Comparison of ENCODE assay signal across 32 cellular contexts in the genomic region with DNA sequence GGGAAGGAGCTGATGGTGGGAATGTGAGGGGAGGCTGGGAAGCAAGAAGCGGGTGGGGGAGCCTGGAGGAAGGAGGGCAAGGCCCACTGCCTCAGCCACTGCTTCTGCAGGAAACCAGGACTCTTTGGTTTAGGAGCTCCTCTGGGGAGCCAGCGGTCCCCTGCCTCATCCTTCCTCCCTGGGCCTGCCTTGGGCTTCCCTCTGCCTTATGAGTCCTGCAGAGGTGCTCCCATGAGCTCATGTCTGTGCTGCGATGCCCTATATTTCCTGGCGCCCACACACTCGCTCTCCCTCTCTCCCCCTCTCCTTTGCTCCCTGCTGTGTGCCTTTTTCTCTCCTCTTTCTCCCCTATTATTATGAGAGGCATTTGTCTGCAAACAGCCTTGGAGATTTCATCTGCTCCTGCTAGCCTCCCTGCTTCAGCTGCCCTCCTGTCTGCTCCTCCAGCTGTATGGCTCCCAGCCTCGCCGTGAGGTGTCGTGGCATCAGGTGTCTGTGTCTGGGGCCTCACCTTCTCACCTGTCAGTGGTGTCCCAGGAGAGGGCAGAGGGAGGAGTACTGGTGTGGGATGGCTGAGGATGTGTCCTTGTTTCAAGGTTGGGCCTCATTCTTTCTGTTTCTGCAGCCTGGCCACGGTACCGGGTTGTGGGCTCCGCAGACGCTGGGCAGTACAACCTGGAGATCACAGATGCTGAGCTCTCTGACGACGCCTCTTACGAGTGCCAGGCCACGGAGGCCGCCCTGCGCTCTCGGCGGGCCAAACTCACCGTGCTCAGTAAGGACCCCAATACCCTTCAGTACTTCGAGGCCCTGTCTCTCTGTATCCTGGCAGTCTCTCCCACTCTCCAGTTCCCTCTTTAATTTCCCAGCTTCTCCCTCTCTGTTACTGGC.
DNase-seq lines count a peak whose midpoint lies in the region; ATAC-seq, FAIRE-seq and TF ChIP-seq lines count a peak whose summit lies in the region.
"Had no signal": no experiment of that assay in that cellular context is flagged by ENCODE, and none has a peak within 500 bp of the region (broad histone marks: within the 10 kb centered on the region; RNA-seq: fewer than 3 reads in every experiment).

No MANE protein-coding gene starts in this region.

- H3K4me2 ChIP-seq in K562 (ENCODE audit: insufficient read depth, low read length), result no peak overlapping the region
- H3K4me2 ChIP-seq: hepatocyte had no signal

- H3K9me1 ChIP-seq in K562 (ENCODE audit: control insufficient read depth, insufficient read depth, low read length), result no peaks in the 10 kb centered on the region

- H3K4me1 Mint-ChIP-seq in nephron progenitor cell, result peaks cover 61% of the 10 kb centered on the region
- no peaks in the 10 kb centered on the region for H3K4me1 Mint-ChIP-seq in activated CD4-positive, alpha-beta T cell treated with anti-CD3 and anti-CD28 coated beads, Interleukin-2, amount 10 ng/mL, durations not matched to agents 24 days and 14 days
- H3K4me1 Mint-ChIP-seq: CD8-positive, alpha-beta memory T cell had no signal

- no peak for TF ChIP-seq RAD21 in K562 (CRISPR knock-in tag; conservative IDR thresholded peaks at IDR 0.05 in 1 of 2, IDR thresholded peaks at IDR 0.05 in 1 of 2)

- no TSS peak for BruUV-seq in A673 (replicated peaks; lab: Mats Ljungman, UMichigan)
- BruUV-seq in K562 (replicated peaks; lab: Mats Ljungman, UMichigan), result no TSS peak

- TF ChIP-seq CTCF in A673 (conservative IDR thresholded peaks at IDR 0.05; ENCODE audit: low read depth, low read length) (no peak), K562 (IDR thresholded peaks at IDR 0.05 in 2 of 3, conservative IDR thresholded peaks at IDR 0.05 in 1 of 3; ENCODE audit: insufficient read depth in 2 of 3, low read depth in 1 of 3, low read length in 3 of 3) (no peak), nephron progenitor cell (IDR thresholded peaks at IDR 0.05) (no peak)

- no peak overlapping the region for H2AFZ ChIP-seq in K562 (ENCODE audit: low read depth, low read length)
- H2AFZ ChIP-seq: hepatocyte had no signal

- intact Hi-C loops in A673 (cut with micrococcal nuclease; ENCODE audit: unreplicated experiment) (no loop called here), K562 (cut with micrococcal nuclease) (no loop called here)
- intact Hi-C loops in activated CD4-positive, alpha-beta T cell treated with anti-CD3 and anti-CD28 coated beads, Interleukin-2, amount 10 ng/mL, durations not matched to agents 24 days and 14 days (cut with micrococcal nuclease), result no loop called here

- POLR2A ChIA-PET in A673 (lab: Charles Lee; ENCODE audit: low non-redundant PET) (no interaction called here), K562 (lab: Yijun Ruan, JAX) (interaction anchor here (0.7 to 1.1 kb wide), 2 partner anchors 11 to 20 kb away, joined by 4 read pairs; no protein-coding TSS in a partner anchor)

- FAIRE-seq in K562 (lab: Jason Lieb, UNC), result no peak
- FAIRE-seq: A204.1, frontal cortex, GM12892 had no signal

- no peak for TF ChIP-seq POLR2A in K562 (conservative IDR thresholded peaks at IDR 0.05)

- H3K36me3 Mint-ChIP-seq in nephron progenitor cell (ENCODE audit: low read depth), result peaks cover 60% of the 10 kb centered on the region
- no peaks in the 10 kb centered on the region for H3K36me3 Mint-ChIP-seq in activated CD4-positive, alpha-beta T cell treated with anti-CD3 and anti-CD28 coated beads, Interleukin-2, amount 10 ng/mL, durations not matched to agents 24 days and 14 days (ENCODE audit: low read depth)
- H3K36me3 Mint-ChIP-seq: CD8-positive, alpha-beta memory T cell had no signal

- peaks cover 84% of the 10 kb centered on the region for H3K36me3 ChIP-seq in A673 (ENCODE audit: insufficient read depth, low read length, poor library complexity, severe bottlenecking)
- peaks cover 31% of the 10 kb centered on the region for H3K36me3 ChIP-seq in HUES48 (ENCODE audit: control insufficient read depth, insufficient read depth, low read length)
- H3K36me3 ChIP-seq in K562 (ENCODE audit: control insufficient read depth, insufficient read depth, low read length), result no peaks in the 10 kb centered on the region
- H3K36me3 ChIP-seq: cardiac muscle cell had no signal

- ATAC-seq in K562 (no peak), GM19035 (IDR thresholded peaks at IDR 0.05; ENCODE audit: unreplicated experiment) (no peak), HG03175 (IDR thresholded peaks at IDR 0.05; ENCODE audit: unreplicated experiment) (no peak)

- H3K27me3 Mint-ChIP-seq in nephron progenitor cell (ENCODE audit: low read depth, poor library complexity), result no peaks in the 10 kb centered on the region
- no peaks in the 10 kb centered on the region for H3K27me3 Mint-ChIP-seq in activated CD4-positive, alpha-beta T cell treated with anti-CD3 and anti-CD28 coated beads, Interleukin-2, amount 10 ng/mL, durations not matched to agents 24 days and 14 days
- H3K27me3 Mint-ChIP-seq: activated B cell treated with CpG ODN at 0.5 μM for 24 hours; stimulated activated naive CD8-positive, alpha-beta T cell treated with anti-CD3 and anti-CD28 coated beads, Interleukin-15, Interleukin-2, amounts not matched to agents 100 ng/mL and 50 ng/mL, for 24 hours had no signal

- H3K27ac ChIP-seq in A673 (ENCODE audit: low read depth, low read length, poor library complexity, severe bottlenecking) (peak overlapping the region; percentile 36), HUES48 (ENCODE audit: low read depth, low read length) (peak overlapping the region; percentile 32), K562 (ENCODE audit: extremely low read depth, low read depth, low read length) (no peak overlapping the region)
- H3K27ac ChIP-seq: cardiac muscle cell, hepatocyte, Peyer's patch had no signal

- CTCF ChIA-PET in A673 (lab: Charles Lee), result interaction anchor here (1.3 kb wide), 1 partner anchor 86 kb away, joined by 6 read pairs; no protein-coding TSS in a partner anchor
- CTCF ChIA-PET in K562 (lab: Yijun Ruan, JAX; ENCODE audit: low intra/inter-chr PET ratio), result no interaction called here

- in situ Hi-C loops in K562 (cut with MboI), result no loop called here

- H3K9ac ChIP-seq in HUES48 (ENCODE audit: low read depth, low read length) (no peak overlapping the region), K562 (ENCODE audit: insufficient read depth in 1 of 2, low read depth in 2 of 2, low read length in 2 of 2) (no peak overlapping the region)

- no peak overlapping the region for H3K4me3 Mint-ChIP-seq in nephron progenitor cell
- no peak overlapping the region for H3K4me3 Mint-ChIP-seq in activated CD4-positive, alpha-beta T cell treated with anti-CD3 and anti-CD28 coated beads, Interleukin-2, amount 10 ng/mL, durations not matched to agents 24 days and 14 days
- H3K4me3 Mint-ChIP-seq: activated B cell treated with CpG ODN at 0.5 μM for 24 hours; CD8-positive, alpha-beta memory T cell; stimulated activated naive CD8-positive, alpha-beta T cell treated with anti-CD3 and anti-CD28 coated beads, Interleukin-15, Interleukin-2, amounts not matched to agents 100 ng/mL and 50 ng/mL, for 24 hours had no signal

- peaks cover 58% of the 10 kb centered on the region for H3K4me1 ChIP-seq in A673 (ENCODE audit: insufficient read depth, low read length, poor library complexity, severe bottlenecking)
- peaks cover 34% of the 10 kb centered on the region for H3K4me1 ChIP-seq in HUES48 (ENCODE audit: control insufficient read depth, insufficient read depth, low read length)
- H3K4me1 ChIP-seq in K562 (replicated peaks in 1 of 2; ENCODE audit: control insufficient read depth in 2 of 2, insufficient read depth in 2 of 2, low read length in 2 of 2), result no peaks in the 10 kb centered on the region
- H3K4me1 ChIP-seq: Peyer's patch had no signal

- no peaks in the 10 kb centered on the region for H3K9me3 ChIP-seq in A673 (ENCODE audit: low read depth, low read length, poor library complexity, severe bottlenecking)
- H3K9me3 ChIP-seq in HUES48 (ENCODE audit: control insufficient read depth, insufficient read depth, low read length), result no peaks in the 10 kb centered on the region
- no peaks in the 10 kb centered on the region for H3K9me3 ChIP-seq in K562 (replicated peaks; ENCODE audit: control insufficient read depth, insufficient read depth, low read depth, low read length)
- H3K9me3 ChIP-seq: Peyer's patch had no signal

- H3K27me3 ChIP-seq in A673 (replicated peaks; ENCODE audit: insufficient read depth, low read depth, low read length, poor library complexity), result no peaks in the 10 kb centered on the region
- H3K27me3 ChIP-seq in HUES48 (ENCODE audit: control insufficient read depth, insufficient read depth, low read length), result no peaks in the 10 kb centered on the region
- peaks cover 6 to 43% of the 10 kb centered on the region in 2 experiments; a peak in 3 of 5 replicates for H3K27me3 ChIP-seq in K562 (ENCODE audit: control insufficient read depth in 2 of 2, insufficient read depth in 2 of 2, low read length in 2 of 2)
- H3K27me3 ChIP-seq: cardiac muscle cell, hepatocyte, Peyer's patch had no signal

- peak overlapping the region; percentile 21 for H3K27ac Mint-ChIP-seq in nephron progenitor cell
- no peak overlapping the region for H3K27ac Mint-ChIP-seq in activated CD4-positive, alpha-beta T cell treated with anti-CD3 and anti-CD28 coated beads, Interleukin-2, amount 10 ng/mL, durations not matched to agents 24 days and 14 days
- H3K27ac Mint-ChIP-seq: activated B cell treated with CpG ODN at 0.5 μM for 24 hours; stimulated activated naive CD8-positive, alpha-beta T cell treated with anti-CD3 and anti-CD28 coated beads, Interleukin-15, Interleukin-2, amounts not matched to agents 100 ng/mL and 50 ng/mL, for 24 hours had no signal

- peak; percentile 66 for DNase-seq in A673 (ENCODE audit: low spot score)
- no peak for DNase-seq in K562 (ENCODE audit: extremely low read depth in 1 of 4, low spot score in 3 of 4)
- DNase-seq in nephron progenitor cell, result no peak
- DNase-seq in activated CD4-positive, alpha-beta T cell treated with anti-CD3 and anti-CD28 coated beads, Interleukin-2, amount 10 ng/mL, durations not matched to agents 24 days and 14 days, result no peak
- no peak for DNase-seq in T1000 (lab: John Stamatoyannopoulos, UW)
- DNase-seq: activated B cell treated with CpG ODN at 0.5 μM for 24 hours; activated CD4-positive, alpha-beta T cell treated with anti-CD3 and anti-CD28 coated beads, Interleukin-2, amount 50 U/mL, for 4 hours; activated naive CD4-positive, alpha-beta T cell treated with anti-CD3 and anti-CD28 coated beads, Interleukin-2, amount 50 U/mL, for 16 hours; AML-193; amniotic stem cell; CD8-positive, alpha-beta memory T cell; GOT3; KG1; MM.1S; NCI-H1436 treated with DMSO at 0.1 percent for 48 hours; NCI-H2171 treated with DMSO at 0.1 percent for 48 hours; NCI-H524 treated with DMSO at 0.1 percent for 48 hours; nucleus accumbens; Peyer's patch; SIG-M5; SW 1271 had no signal

- TF ChIP-seq EP300 in K562 (IDR thresholded peaks at IDR 0.05; ENCODE audit: low read length), result no peak

- H3K79me2 ChIP-seq in K562 (ENCODE audit: control insufficient read depth, insufficient read depth, low read length), result no peaks in the 10 kb centered on the region

- no peaks in the 10 kb centered on the region for H3K9me3 Mint-ChIP-seq in nephron progenitor cell
- H3K9me3 Mint-ChIP-seq in activated CD4-positive, alpha-beta T cell treated with anti-CD3 and anti-CD28 coated beads, Interleukin-2, amount 10 ng/mL, durations not matched to agents 24 days and 14 days, result no peaks in the 10 kb centered on the region
- H3K9me3 Mint-ChIP-seq: activated B cell treated with CpG ODN at 0.5 μM for 24 hours; CD8-positive, alpha-beta memory T cell; stimulated activated naive CD8-positive, alpha-beta T cell treated with anti-CD3 and anti-CD28 coated beads, Interleukin-15, Interleukin-2, amounts not matched to agents 100 ng/mL and 50 ng/mL, for 24 hours had no signal

- WGBS in K562 (ENCODE audit: insufficient coverage, low coverage, missing lambda C conversion rate), result 0% methylated on average over 20 of the region's 22 CpGs

- H3K4me3 ChIP-seq in A673 (ENCODE audit: low read depth, low read length, poor library complexity, severe bottlenecking) (no peak overlapping the region), HUES48 (ENCODE audit: low read depth, low read length) (no peak overlapping the region), K562 (no peak overlapping the region)
- H3K4me3 ChIP-seq: cardiac muscle cell, coronary artery, hepatocyte, lung, Peyer's patch had no signal

- peaks cover 5% of the 10 kb centered on the region; the same call in 1 of the 2 replicates for H4K20me1 ChIP-seq in K562 (replicated peaks; ENCODE audit: control insufficient read depth, insufficient read depth, low read length)
